In the genomic region with DNA sequence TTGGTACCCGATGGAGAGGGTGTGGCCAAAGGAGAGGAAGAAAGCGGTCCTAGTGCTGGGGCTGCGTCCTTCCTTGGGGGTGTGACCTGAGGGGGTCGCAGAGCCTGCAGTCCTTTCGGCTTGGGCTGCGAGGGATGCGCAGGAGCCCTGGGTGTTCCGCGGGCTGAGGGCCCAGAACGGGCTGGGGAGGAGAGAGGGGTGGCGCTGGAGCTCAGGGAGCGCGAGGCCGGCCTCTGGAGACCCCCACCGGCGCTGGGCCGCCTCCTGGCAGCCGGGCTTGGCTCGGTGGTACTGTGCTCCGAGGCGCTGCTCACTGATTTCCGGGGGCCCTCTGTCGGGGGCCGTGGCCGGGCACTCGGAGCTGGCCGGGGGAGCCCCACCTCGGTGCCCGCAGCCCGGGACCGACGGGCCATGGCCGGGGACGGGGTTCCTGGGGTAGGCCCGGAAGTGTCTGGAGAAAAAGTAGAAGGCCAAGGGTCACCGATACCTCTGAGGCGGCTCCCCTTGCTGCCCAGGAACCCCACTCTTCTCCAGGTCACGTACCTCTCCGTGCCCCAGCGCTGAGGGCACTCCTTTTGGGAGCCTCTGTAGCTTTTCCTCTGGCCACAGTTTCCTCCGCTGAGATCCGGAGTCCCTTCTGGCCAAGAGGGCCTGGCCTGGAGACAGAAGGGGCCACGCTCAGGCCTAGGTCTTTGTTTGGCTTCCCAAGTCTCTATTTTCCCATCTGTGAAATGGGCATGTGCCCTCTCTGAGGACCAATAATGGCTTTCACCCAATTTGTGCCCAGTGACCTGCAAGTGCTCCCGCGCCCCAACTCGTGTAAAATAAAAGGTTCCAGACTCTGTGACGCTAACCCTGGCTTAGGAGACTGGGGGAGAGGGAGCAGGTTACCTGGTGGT, we compare ENCODE assay signal across 1 cellular context.
TF ChIP-seq lines count a peak whose summit lies in the region.

No MANE protein-coding gene starts in this region.

TF ChIP-seq in SK-N-SH, 30 proteins besides CTCF, POLR2A, EP300 and RAD21 (continued from another document):
- TF ChIP-seq, protein P1, sequence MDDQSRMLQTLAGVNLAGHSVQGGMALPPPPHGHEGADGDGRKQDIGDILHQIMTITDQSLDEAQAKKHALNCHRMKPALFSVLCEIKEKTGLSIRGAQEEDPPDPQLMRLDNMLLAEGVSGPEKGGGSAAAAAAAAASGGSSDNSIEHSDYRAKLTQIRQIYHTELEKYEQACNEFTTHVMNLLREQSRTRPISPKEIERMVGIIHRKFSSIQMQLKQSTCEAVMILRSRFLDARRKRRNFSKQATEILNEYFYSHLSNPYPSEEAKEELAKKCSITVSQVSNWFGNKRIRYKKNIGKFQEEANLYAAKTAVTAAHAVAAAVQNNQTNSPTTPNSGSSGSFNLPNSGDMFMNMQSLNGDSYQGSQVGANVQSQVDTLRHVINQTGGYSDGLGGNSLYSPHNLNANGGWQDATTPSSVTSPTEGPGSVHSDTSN (IDR thresholded peaks at IDR 0.05) = no peak
- no peak for TF ChIP-seq MXI1 (IDR thresholded peaks at IDR 0.05; ENCODE audit: low read depth, low read length)
TF ChIP-seq in SK-N-SH: peak in this region for 0.
